18 cellular contexts compared by ENCODE assay signal in genomic region chr4:52939739-52940138, GRCh38.
DNase-seq lines count a peak whose midpoint lies in the region; ATAC-seq and TF ChIP-seq lines count a peak whose summit lies in the region.
"Had no signal": no experiment of that assay in that cellular context is flagged by ENCODE, and none has a peak within 500 bp of the region (broad histone marks: within the 10 kb centered on the region; RNA-seq: fewer than 3 reads in every experiment).

No MANE protein-coding gene starts in this region.

- H3K27ac ChIP-seq in mesendoderm (ENCODE audit: low read depth, low read length) (no peak overlapping the region), stomach (no peak overlapping the region), transverse colon (no peak overlapping the region)
- H3K27ac ChIP-seq: 22Rv1, BLaER1, SK-N-MC had no signal

- H3K9me3 ChIP-seq in stomach (no peaks in the 10 kb centered on the region), transverse colon (no peaks in the 10 kb centered on the region)
- H3K9me3 ChIP-seq: BLaER1 had no signal

- no peak overlapping the region for H3K56ac ChIP-seq in mesendoderm (ENCODE audit: low read length)

- peaks cover 12% of the 10 kb centered on the region for H3K4me1 Mint-ChIP-seq in WTC11

- no peak overlapping the region for H3K18ac ChIP-seq in mesendoderm (ENCODE audit: low read length)

- POLR2A ChIA-PET in WTC11 (lab: Charles Lee) = no interaction called here

- H3K79me2 ChIP-seq in mesendoderm (ENCODE audit: control insufficient read depth, insufficient read depth, low read length) = no peaks in the 10 kb centered on the region

- in situ Hi-C loops in transverse colon (cut with MboI; ENCODE audit: low pct_ligation_motif_present in 1 of 4, low pct_unique_long_range_greater_than_20kb in 1 of 4, low sequenced_read_pairs in 3 of 4) = no loop called here

- no peak overlapping the region for H2BK120ac ChIP-seq in mesendoderm (ENCODE audit: low read depth, low read length)

- peaks cover 3% of the 10 kb centered on the region for H3K4me1 ChIP-seq in mesendoderm (ENCODE audit: control insufficient read depth, low read depth, low read length)
- no peaks in the 10 kb centered on the region for H3K4me1 ChIP-seq in stomach
- H3K4me1 ChIP-seq in transverse colon = no peaks in the 10 kb centered on the region

- no peak overlapping the region for H2BK5ac ChIP-seq in mesendoderm (ENCODE audit: low read length)

- no peak overlapping the region for H3K9ac ChIP-seq in mesendoderm (ENCODE audit: low read length)
- H3K9ac ChIP-seq: BLaER1 had no signal

- TF ChIP-seq POLR2A in stomach (IDR thresholded peaks at IDR 0.05) (no peak), transverse colon (IDR thresholded peaks at IDR 0.05) (no peak)

- H3K4me3 ChIP-seq in mesendoderm (ENCODE audit: low read length) = no peak overlapping the region
- no peak overlapping the region for H3K4me3 ChIP-seq in stomach
- no peak overlapping the region for H3K4me3 ChIP-seq in transverse colon
- no peak overlapping the region for H3K4me3 ChIP-seq in foreskin fibroblast (ENCODE audit: low read depth in 1 of 2, low read length in 2 of 2)
- H3K4me3 ChIP-seq: BLaER1, K562, SK-N-MC had no signal

- 0 out of 2 replicates have a peak, but pooled peaks cover 5% of the 10 kb centered on the region for H3K9me3 Mint-ChIP-seq in WTC11

- H3K4me2 ChIP-seq in mesendoderm (ENCODE audit: low read length) = no peak overlapping the region
- H3K4me2 ChIP-seq: BLaER1 had no signal

- ATAC-seq in WTC11 (peak; percentile 79), HG03039 (IDR thresholded peaks at IDR 0.05; ENCODE audit: unreplicated experiment) (no peak)
- ATAC-seq: HCT116, K562 had no signal

- DNase-seq in NCI-H146 (lab: John Stamatoyannopoulos, UW) (peak; percentile 12), NCI-H146 treated with DMSO at 0.1 percent for 48 hours (lab: John Stamatoyannopoulos, UW; ENCODE audit: unreplicated experiment) (no peak), WTC11 (ENCODE audit: low spot score) (peak; percentile 28), mesendoderm (peak; percentile 53), stomach (peak; percentile 29), transverse colon (no peak), foreskin fibroblast (no peak)
- DNase-seq: EL, NCI-H1048, NCI-H1930, NCI-H2227 treated with DMSO at 0.1 percent for 48 hours, NCI-H526 treated with DMSO at 0.1 percent for 48 hours had no signal

- H3K36me3 ChIP-seq in mesendoderm (ENCODE audit: control insufficient read depth, insufficient read depth, low read length) (no peaks in the 10 kb centered on the region), stomach (no peaks in the 10 kb centered on the region), transverse colon (no peaks in the 10 kb centered on the region)
- H3K36me3 ChIP-seq: BLaER1 had no signal

- CTCF ChIA-PET in WTC11 (lab: Charles Lee) = interaction anchor here (1.2 to 1.4 kb wide), 2 partner anchors 17 to 28 kb away, joined by 6 to 7 read pairs; no protein-coding TSS in a partner anchor

- intact Hi-C loops in stomach (cut with DNase I; ENCODE audit: low total_unique reads) = no loop called here
- intact Hi-C loops in transverse colon (cut with DNase I; ENCODE audit: low total_unique reads) = no loop called here

- H3K79me1 ChIP-seq in mesendoderm (ENCODE audit: low read length) = no peaks in the 10 kb centered on the region

- H4K8ac ChIP-seq in mesendoderm (ENCODE audit: low read depth, low read length) = no peak overlapping the region

- TF ChIP-seq CTCF in WTC11 (IDR thresholded peaks at IDR 0.05) (no peak), stomach (IDR thresholded peaks at IDR 0.05) (no peak), transverse colon (IDR thresholded peaks at IDR 0.05) (no peak), foreskin fibroblast (IDR thresholded peaks at IDR 0.05; ENCODE audit: low read depth, low read length) (no peak)

- H3K27me3 ChIP-seq in mesendoderm (ENCODE audit: insufficient read depth, low read length, poor library complexity) = no peaks in the 10 kb centered on the region
- no peaks in the 10 kb centered on the region for H3K27me3 ChIP-seq in stomach
- no peaks in the 10 kb centered on the region for H3K27me3 ChIP-seq in transverse colon
- H3K27me3 ChIP-seq: BLaER1 had no signal

- no peak overlapping the region for H3K23ac ChIP-seq in mesendoderm (ENCODE audit: low read length)

- no peak overlapping the region for H2BK15ac ChIP-seq in mesendoderm (replicated peaks; ENCODE audit: low read depth)

- H3K27me3 Mint-ChIP-seq in WTC11 (ENCODE audit: low read depth) = no peaks in the 10 kb centered on the region

- H3K27ac Mint-ChIP-seq in WTC11 = no peak overlapping the region

- no peak overlapping the region for H3K4ac ChIP-seq in mesendoderm (ENCODE audit: low read depth, low read length)

- no peak for TF ChIP-seq EP300 in stomach (IDR thresholded peaks at IDR 0.05)
- no peak for TF ChIP-seq EP300 in transverse colon (IDR thresholded peaks at IDR 0.05; ENCODE audit: low read depth)

- no CpG with 5 or more reads among the region's 2 CpGs for WGBS in mesendoderm (ENCODE audit: extremely low coverage, insufficient coverage, low lambda C conversion rate)
- 60 to 89% (median 67%) methylated on average over 2 of the region's 2 CpGs for WGBS in stomach, 5 donors
- 86% methylated on average over 2 of the region's 2 CpGs; no CpG with 5 or more reads in 1 of the 2 donors for WGBS in transverse colon (ENCODE audit: low coverage in 1 of 2), 2 donors

- H2AK5ac ChIP-seq in mesendoderm (ENCODE audit: low read length) = no peak overlapping the region

- no peak overlapping the region for H3K4me3 Mint-ChIP-seq in WTC11

- no peaks in the 10 kb centered on the region for H3K36me3 Mint-ChIP-seq in WTC11

- no peak overlapping the region for H4K5ac ChIP-seq in mesendoderm (ENCODE audit: low read length)

TF ChIP-seq in WTC11, 78 proteins besides CTCF, POLR2A, EP300 and RAD21 (continues in another document):
- TF ChIP-seq ZNF512 (CRISPR knock-in tag; IDR thresholded peaks at IDR 0.05; ENCODE audit: borderline replicate concordance) = no peak
- TF ChIP-seq FOXP4 (CRISPR knock-in tag; IDR thresholded peaks at IDR 0.05) = no peak
- TF ChIP-seq RORB (CRISPR knock-in tag; IDR thresholded peaks at IDR 0.05) = no peak
- no peak for TF ChIP-seq ESRRA (CRISPR knock-in tag; IDR thresholded peaks at IDR 0.05; ENCODE audit: borderline replicate concordance)
- no peak for TF ChIP-seq ATF2 (CRISPR knock-in tag; IDR thresholded peaks at IDR 0.05; ENCODE audit: borderline replicate concordance, low read depth)
- TF ChIP-seq NFYB (CRISPR knock-in tag; conservative IDR thresholded peaks at IDR 0.05; ENCODE audit: low read depth) = no peak
- TF ChIP-seq CDX4 (CRISPR knock-in tag; IDR thresholded peaks at IDR 0.05; ENCODE audit: borderline replicate concordance) = no peak
- no peak for TF ChIP-seq FOXJ3 (CRISPR knock-in tag; IDR thresholded peaks at IDR 0.05; ENCODE audit: borderline replicate concordance)
- no peak for TF ChIP-seq MLX (CRISPR knock-in tag; IDR thresholded peaks at IDR 0.05)
- no peak for TF ChIP-seq NR1H2 (CRISPR knock-in tag; IDR thresholded peaks at IDR 0.05)
- no peak for TF ChIP-seq ZNF671 (CRISPR knock-in tag; IDR thresholded peaks at IDR 0.05)

Comparison
In these comparisons a context has a peak if more than half of its experiments do, and no peak if none do; other contexts are left out.
1. DNase-seq: peak in NCI-H146 (single experiment), WTC11 (single experiment), mesendoderm (single experiment) and stomach (single experiment); none in NCI-H146 treated with DMSO at 0.1 percent for 48 hours (single experiment), transverse colon (single experiment) and foreskin fibroblast (0 of 2).